9 cellular contexts compared by ENCODE assay signal in genomic region chr2:172082944-172083718, GRCh38. TPM values are rescaled to one million over a fixed set of nuclear protein-coding genes. Genes with fewer than 3 reads are reported as not detected.
DNase-seq lines count a peak whose midpoint lies in the region; ATAC-seq, FAIRE-seq and TF ChIP-seq lines count a peak whose summit lies in the region.
"Had no signal": no experiment of that assay in that cellular context is flagged by ENCODE, and none has a peak within 500 bp of the region (broad histone marks: within the 10 kb centered on the region; RNA-seq: fewer than 3 reads in every experiment).

No MANE protein-coding gene starts in this region.

- no peak for TF ChIP-seq POLR2A in GM12878 (IDR thresholded peaks at IDR 0.05; ENCODE audit: low read depth, low read length)

- peaks cover 52% of the 10 kb centered on the region for H3K4me1 ChIP-seq in CD8-positive, alpha-beta memory T cell (ENCODE audit: insufficient read depth, low read length)
- peaks cover 17% of the 10 kb centered on the region for H3K4me1 ChIP-seq in GM12878 (ENCODE audit: control insufficient read depth, insufficient read depth, low read length)

- CTCF ChIA-PET in CD8-positive, alpha-beta memory T cell (lab: Charles Lee) = interaction anchor here (1.7 to 3.3 kb wide), 3 partner anchors 9 to 23 kb away, joined by 5 to 14 read pairs (median 6); no protein-coding TSS in a partner anchor
- CTCF ChIA-PET in GM12878 (lab: Yijun Ruan, JAX) = no interaction called here

- H3K27me3 Mint-ChIP-seq in CD8-positive, alpha-beta memory T cell = peaks cover 89 to 97% of the 10 kb centered on the region in 2 donors
- H3K27me3 Mint-ChIP-seq in HFFc6 (ENCODE audit: insufficient read depth) = peaks cover 47% of the 10 kb centered on the region
- H3K27me3 Mint-ChIP-seq in natural killer cell treated with Interleukin-12 subunit alpha and Interleukin-12 subunit beta and Interleukin-15 and Interleukin-18, amount 100 ng/mL, for 72 hours = peaks cover 69 to 84% of the 10 kb centered on the region in 2 donors

- RAD21 ChIA-PET in GM12878 (lab: Charles Lee; ENCODE audit: unreplicated experiment) = no interaction called here

- no peak overlapping the region for H2AFZ ChIP-seq in GM12878 (ENCODE audit: control insufficient read depth, low read depth, low read length)

- ATAC-seq in GM12878 = no peak
- ATAC-seq in natural killer cell treated with Interleukin-12 subunit alpha and Interleukin-12 subunit beta and Interleukin-15 and Interleukin-18, amount 100 ng/mL, for 72 hours = no peak
- no peak for ATAC-seq in GM18873 (IDR thresholded peaks at IDR 0.05; ENCODE audit: low FRiP score, unreplicated experiment)
- ATAC-seq in HG02973 (IDR thresholded peaks at IDR 0.05; ENCODE audit: unreplicated experiment) = no peak
- no peak for ATAC-seq in HG02981 (IDR thresholded peaks at IDR 0.05; ENCODE audit: unreplicated experiment)

- no peaks in the 10 kb centered on the region for H3K9me3 ChIP-seq in CD8-positive, alpha-beta memory T cell (ENCODE audit: low read length)
- H3K9me3 ChIP-seq in GM12878 (replicated peaks; ENCODE audit: control insufficient read depth, insufficient read depth, low read length) = no peaks in the 10 kb centered on the region; the same call in 2 of the 3 replicates

- H3K79me2 ChIP-seq in GM12878 (ENCODE audit: control insufficient read depth, insufficient read depth, low read length) = no peaks in the 10 kb centered on the region

- FAIRE-seq in GM12878 (lab: Jason Lieb, UNC) = no peak

- peaks cover 45 to 54% (median 54%) of the 10 kb centered on the region in 3 donors for H3K4me1 Mint-ChIP-seq in CD8-positive, alpha-beta memory T cell
- peaks cover 62% of the 10 kb centered on the region for H3K4me1 Mint-ChIP-seq in HFFc6 (ENCODE audit: low read depth)
- peaks cover 48 to 51% of the 10 kb centered on the region in 2 donors for H3K4me1 Mint-ChIP-seq in natural killer cell treated with Interleukin-12 subunit alpha and Interleukin-12 subunit beta and Interleukin-15 and Interleukin-18, amount 100 ng/mL, for 72 hours (ENCODE audit: low read depth in 2 of 2)

- no TSS peak for BruUV-seq in GM12878 (replicated peaks; lab: Mats Ljungman, UMichigan)

- POLR2A ChIA-PET in CD8-positive, alpha-beta memory T cell (lab: Charles Lee) = interaction anchor here (0.7 kb wide), 1 partner anchor 9 kb away, joined by 3 read pairs; no protein-coding TSS in a partner anchor
- POLR2A ChIA-PET in GM12878 (lab: Charles Lee) = no interaction called here

- peaks cover 93% of the 10 kb centered on the region for H3K27me3 ChIP-seq in CD8-positive, alpha-beta memory T cell (ENCODE audit: insufficient read depth, low read length, poor library complexity, severe bottlenecking)
- H3K27me3 ChIP-seq in GM12878 (replicated peaks in 1 of 2; ENCODE audit: control insufficient read depth in 2 of 2, insufficient read depth in 2 of 2, low read length in 1 of 2) = peaks cover 39 to 54% of the 10 kb centered on the region in 2 experiments

- H3K27ac Mint-ChIP-seq in CD8-positive, alpha-beta memory T cell = peak overlapping the region in 4 of 8 donors; percentile 17 to 92 (median 54)
- H3K27ac Mint-ChIP-seq in HFFc6 = peak overlapping the region; percentile 99
- peak overlapping the region in 1 of 2 donors; percentile 25 for H3K27ac Mint-ChIP-seq in natural killer cell treated with Interleukin-12 subunit alpha and Interleukin-12 subunit beta and Interleukin-15 and Interleukin-18, amount 100 ng/mL, for 72 hours

- no peak overlapping the region for H3K4me3 ChIP-seq in CD8-positive, alpha-beta memory T cell (ENCODE audit: low read length)
- H3K4me3 ChIP-seq in GM12878 = peak overlapping the region; percentile 26; the same call in 1 of the 2 replicates

- in situ Hi-C loops in GM12878 (cut with MboI) = no loop called here

- H3K36me3 Mint-ChIP-seq in CD8-positive, alpha-beta memory T cell = peaks cover 0 to 2% (median 0%) of the 10 kb centered on the region in 3 donors
- peaks cover 23% of the 10 kb centered on the region for H3K36me3 Mint-ChIP-seq in HFFc6 (ENCODE audit: low read depth)
- no peaks in the 10 kb centered on the region for H3K36me3 Mint-ChIP-seq in natural killer cell treated with Interleukin-12 subunit alpha and Interleukin-12 subunit beta and Interleukin-15 and Interleukin-18, amount 100 ng/mL, for 72 hours

- no peak overlapping the region for H3K9ac ChIP-seq in GM12878 (ENCODE audit: control insufficient read depth, insufficient read depth, low read length)

- H3K36me3 ChIP-seq in CD8-positive, alpha-beta memory T cell (ENCODE audit: insufficient read depth, low read length) = no peaks in the 10 kb centered on the region
- no peaks in the 10 kb centered on the region for H3K36me3 ChIP-seq in GM12878 (ENCODE audit: control insufficient read depth in 2 of 2, insufficient read depth in 2 of 2, low read length in 1 of 2)

- intact Hi-C loops in GM12878 (cut with micrococcal nuclease; ENCODE audit: unreplicated experiment) = no loop called here

- H4K20me1 ChIP-seq in GM12878 (ENCODE audit: control insufficient read depth, insufficient read depth) = peaks cover 7% of the 10 kb centered on the region

- H3K9me3 Mint-ChIP-seq in CD8-positive, alpha-beta memory T cell = peaks cover 3 to 45% (median 19%) of the 10 kb centered on the region in 5 donors
- peaks cover 10% of the 10 kb centered on the region for H3K9me3 Mint-ChIP-seq in HFFc6
- no peaks in the 10 kb centered on the region for H3K9me3 Mint-ChIP-seq in natural killer cell treated with Interleukin-12 subunit alpha and Interleukin-12 subunit beta and Interleukin-15 and Interleukin-18, amount 100 ng/mL, for 72 hours

- TF ChIP-seq EP300 in GM12878 (IDR thresholded peaks at IDR 0.05; ENCODE audit: borderline replicate concordance in 1 of 2, control insufficient read depth in 1 of 2, low read depth in 2 of 2, low read length in 2 of 2) = no peak

- no peak for TF ChIP-seq RAD21 in GM12878 (IDR thresholded peaks at IDR 0.05; ENCODE audit: insufficient read depth, low read depth, low read length)

- SMC1A ChIA-PET in GM12878 (lab: Charles Lee; ENCODE audit: uncharacterized antibody, unreplicated experiment) = interaction anchor here (0.5 kb wide), 1 partner anchor 20 kb away, joined by 3 read pairs; no protein-coding TSS in a partner anchor

- 37% methylated on average over 43 of the region's 43 CpGs for WGBS in GM12878 (ENCODE audit: insufficient coverage, insufficient replicate concordance, low lambda C conversion rate, missing lambda C conversion rate)

- H3K27ac ChIP-seq in CD8-positive, alpha-beta memory T cell (ENCODE audit: low read depth, low read length) = no peak overlapping the region
- H3K27ac ChIP-seq in GM12878 (ENCODE audit: control insufficient read depth, insufficient read depth) = no peak overlapping the region

- peak in 1 of 5 donors; percentile 11 for DNase-seq in CD8-positive, alpha-beta memory T cell
- DNase-seq in HFFc6 (peak; percentile 36), GM12878 (ENCODE audit: low read depth, low spot score) (no peak), mesenteric fat pad (ENCODE audit: low spot score) (no peak)
- DNase-seq in natural killer cell treated with Interleukin-12 subunit alpha and Interleukin-12 subunit beta and Interleukin-15 and Interleukin-18, amount 100 ng/mL, for 72 hours (ENCODE audit: low spot score) = no peak
- DNase-seq: caudate nucleus had no signal

- peak overlapping the region; percentile 63 to 84 (median 81) for H3K4me3 Mint-ChIP-seq in CD8-positive, alpha-beta memory T cell
- H3K4me3 Mint-ChIP-seq in HFFc6 = peak overlapping the region; percentile 98
- H3K4me3 Mint-ChIP-seq in natural killer cell treated with Interleukin-12 subunit alpha and Interleukin-12 subunit beta and Interleukin-15 and Interleukin-18, amount 100 ng/mL, for 72 hours = peak overlapping the region; percentile 91

- no peak for TF ChIP-seq CTCF in HFFc6 (IDR thresholded peaks at IDR 0.05)
- TF ChIP-seq CTCF in GM12878 (IDR thresholded peaks at IDR 0.05 in 2 of 3, conservative IDR thresholded peaks at IDR 0.05 in 1 of 3; ENCODE audit: control insufficient read depth in 2 of 3, extremely low read depth in 1 of 3, insufficient read depth in 1 of 3, low read depth in 3 of 3, low read length in 3 of 3) = no peak

- H3K4me2 ChIP-seq in GM12878 (ENCODE audit: control insufficient read depth, insufficient read depth) = peak overlapping the region; percentile 50

RNA-seq across cellular contexts. Expression of gene DLX1, which starts 2.2 kb away (rescaled TPM):
- not detected for total RNA-seq in CD8-positive, alpha-beta memory T cell
- polyA plus RNA-seq in CD8-positive, alpha-beta memory T cell = not detected
- 10 to 100 TPM in 2 of 6 experiments, 1 to 10 TPM in 4; 8.2 to 13.9 (median 9.2) TPM for total RNA-seq in HFFc6 (2021; fragmentation: NEBNext Ultra II Directional; extraction: Animal tissue kit (Norgen Biotek cat#: 25700))
- not detected in 2 replicates for total RNA-seq in GM12878 (2013; cell fraction: nucleolus; rRNA removed)
- total RNA-seq in GM12878 (2014; rRNA removed) (not detected in 2 replicates), GM12878 (2014; rRNA removed; fragmentation: Illumina TruSeq; extraction: Trizol) (not detected in 2 replicates), GM12878 (2021) (not detected in 2 replicates), mesenteric fat pad (0.19 TPM)
- polyA plus RNA-seq in GM12878 (2011; ENCODE audit: low read depth) = not detected
- polyA plus RNA-seq in GM12878 (2011; rRNA removed) (not detected in 2 replicates), GM12878 (2014; fragmentation: Illumina TruSeq; extraction: Trizol) (0.06 TPM in 1 of 2 replicates, not detected in the other), GM12878 (2014; fragmentation: Nextera tagmentation; extraction: Ambion mirVana) (not detected), GM12878 (2014; rRNA removed) (not detected in 2 replicates), GM12878 (2016; fragmentation: Nextera tagmentation; extraction: Ambion mirVana) (not detected)
- not detected in 2 replicates for polyA plus RNA-seq in GM12878 (2011; cell fraction: cytosol; rRNA removed)
- 0.18 TPM in 1 of 2 replicates, not detected in the other for polyA plus RNA-seq in GM12878 (2011; cell fraction: nucleus; rRNA removed)
- polyA plus RNA-seq in GM12878 (2012) = 0.08 and 0.24 TPM in 2 replicates
- not detected in 2 replicates for polyA minus RNA-seq in GM12878 (2011; rRNA and poly(A)+ RNA removed)
- not detected in 2 replicates for polyA minus RNA-seq in GM12878 (2011; cell fraction: cytosol; rRNA and poly(A)+ RNA removed)
- not detected in 2 replicates for polyA minus RNA-seq in GM12878 (2011; cell fraction: nucleus; rRNA and poly(A)+ RNA removed)
- total RNA-seq in natural killer cell treated with Interleukin-12 subunit alpha and Interleukin-12 subunit beta and Interleukin-15 and Interleukin-18, amount 100 ng/mL, for 72 hours = not detected

RNA-seq across cellular contexts. Expression of gene DLX2, which starts 19.6 kb away (rescaled TPM):
- under 1 TPM in 1 of 2 experiments, not detected in 1; 0.16 TPM for total RNA-seq in CD8-positive, alpha-beta memory T cell
- not detected for polyA plus RNA-seq in CD8-positive, alpha-beta memory T cell
- 10 to 100 TPM in 2 of 6 experiments, 1 to 10 TPM in 4; 8.8 to 12.6 (median 9.5) TPM for total RNA-seq in HFFc6 (2021; fragmentation: NEBNext Ultra II Directional; extraction: Animal tissue kit (Norgen Biotek cat#: 25700))
- not detected in 2 replicates for total RNA-seq in GM12878 (2013; cell fraction: nucleolus; rRNA removed)
- total RNA-seq in GM12878 (2014; rRNA removed) = not detected in 2 replicates
- total RNA-seq in GM12878 (2014; rRNA removed; fragmentation: Illumina TruSeq; extraction: Trizol) = not detected in 2 replicates
- total RNA-seq in GM12878 (2021) = not detected in 2 replicates
- not detected for polyA plus RNA-seq in GM12878 (2011; ENCODE audit: low read depth)
- polyA plus RNA-seq in GM12878 (2011; rRNA removed) = not detected in 2 replicates
- not detected in 2 replicates for polyA plus RNA-seq in GM12878 (2011; cell fraction: cytosol; rRNA removed)
- not detected in 2 replicates for polyA plus RNA-seq in GM12878 (2011; cell fraction: nucleus; rRNA removed)
- 0.08 and 0.10 TPM in 2 replicates for polyA plus RNA-seq in GM12878 (2012)
- 0.03 TPM in 1 of 2 replicates, not detected in the other for polyA plus RNA-seq in GM12878 (2014; fragmentation: Illumina TruSeq; extraction: Trizol)
- not detected for polyA plus RNA-seq in GM12878 (2014; fragmentation: Nextera tagmentation; extraction: Ambion mirVana)
- polyA plus RNA-seq in GM12878 (2014; rRNA removed) = not detected in 2 replicates
- polyA plus RNA-seq in GM12878 (2016; fragmentation: Nextera tagmentation; extraction: Ambion mirVana) = not detected
- polyA minus RNA-seq in GM12878 (2011; rRNA and poly(A)+ RNA removed) = not detected in 2 replicates
- not detected in 2 replicates for polyA minus RNA-seq in GM12878 (2011; cell fraction: cytosol; rRNA and poly(A)+ RNA removed)
- not detected in 2 replicates for polyA minus RNA-seq in GM12878 (2011; cell fraction: nucleus; rRNA and poly(A)+ RNA removed)
- under 1 TPM in 1 of 2 donors, not detected in 1; 0.25 TPM for total RNA-seq in natural killer cell treated with Interleukin-12 subunit alpha and Interleukin-12 subunit beta and Interleukin-15 and Interleukin-18, amount 100 ng/mL, for 72 hours
- total RNA-seq in mesenteric fat pad = not detected
